16 cellular contexts compared by ENCODE assay signal in the genomic region with DNA sequence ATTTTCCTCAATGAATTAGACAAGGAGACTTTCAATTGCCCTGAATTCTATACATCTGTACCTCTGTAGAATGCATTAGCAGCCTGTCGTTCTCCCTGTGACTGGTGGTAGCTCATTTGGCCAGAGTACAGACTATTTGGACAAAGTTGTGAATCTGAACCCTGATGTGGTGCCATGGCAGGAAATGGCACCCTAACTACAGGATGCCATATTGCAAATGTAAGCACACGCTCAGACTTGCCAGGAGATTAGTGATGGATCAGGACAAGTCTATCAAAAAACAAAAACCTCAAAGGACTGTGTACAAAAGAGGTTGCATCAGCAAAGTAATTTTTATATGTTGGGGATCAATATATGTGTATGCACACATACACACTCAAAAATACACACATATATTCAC. TPM values are rescaled to one million over a fixed set of nuclear protein-coding genes. Genes with fewer than 3 reads are reported as not detected.
"Had no signal": no experiment of that assay in that cellular context is flagged by ENCODE, and none has a peak within 500 bp of the region (broad histone marks: within the 10 kb centered on the region; RNA-seq: fewer than 3 reads in every experiment).

No MANE protein-coding gene starts in this region.

- DNase-seq: activated B cell treated with CpG ODN at 0.5 μM for 24 hours; activated CD4-positive, alpha-beta T cell treated with anti-CD3 and anti-CD28 coated beads for 48 hours; activated CD8-positive, alpha-beta memory T cell treated with anti-CD3 and anti-CD28 coated beads, Interleukin-2, amount 50 U/mL, for 4 hours; activated CD8-positive, alpha-beta T cell treated with anti-CD3 and anti-CD28 coated beads, Interleukin-2, amount 10 ng/mL, durations not matched to agents 7 days and 5 days; activated gamma-delta T cell treated with Interleukin-2 at 50 U/mL for 16 hours; activated T-cell treated with anti-CD3 and anti-CD28 coated beads, Interleukin-2, amount 50 U/mL, for 48 hours; amygdala; body of pancreas; cortex of kidney; effector CD8-positive, alpha-beta T cell; kidney glomerular epithelial cell; ovary; stimulated activated CD4-positive, alpha-beta T cell treated with anti-CD3 and anti-CD28 coated beads, Interleukin-1b, Interleukin-23, amount 100 ng/mL, for 48 hours; stimulated activated naive CD8-positive, alpha-beta T cell treated with anti-CD3 and anti-CD28 coated beads, Interleukin-15, amount 100 ng/mL, for 72 hours; uterus had no signal

- H3K27me3 ChIP-seq: body of pancreas, foreskin keratinocyte, ovary, uterus had no signal

- H3K9me3 ChIP-seq: body of pancreas, ovary, uterus had no signal

- H3K4me3 ChIP-seq: body of pancreas, ovary, uterus had no signal

- H3K4me1 ChIP-seq: body of pancreas, foreskin keratinocyte, uterus had no signal

- H3K36me3 ChIP-seq: ovary, uterus had no signal

- H3K27ac ChIP-seq: body of pancreas, foreskin keratinocyte, ovary had no signal

- ATAC-seq: activated CD8-positive, alpha-beta T cell treated with anti-CD3 and anti-CD28 coated beads, Interleukin-2, amount 10 ng/mL, durations not matched to agents 7 days and 5 days; body of pancreas; foreskin keratinocyte; stimulated activated naive CD8-positive, alpha-beta T cell treated with anti-CD3 and anti-CD28 coated beads, Interleukin-15, amount 100 ng/mL, for 72 hours had no signal

RNA-seq across cellular contexts. Expression of a gene that starts 58.3 kb away (rescaled TPM):
- total RNA-seq: activated B cell treated with CpG ODN at 0.5 μM for 24 hours; activated CD8-positive, alpha-beta T cell treated with anti-CD3 and anti-CD28 coated beads, Interleukin-2, amount 10 ng/mL, durations not matched to agents 7 days and 5 days had no signal
